ENCODE assay signal across 2 cellular contexts in genomic region chr4:25078523-25078922, GRCh38.
A peak's percentile ranks its signal among the peaks of the same experiment; 100 is the strongest.
TF ChIP-seq lines count a peak whose summit lies in the region.

No MANE protein-coding gene starts in this region.

TF ChIP-seq in HepG2, 621 proteins besides CTCF, POLR2A, EP300 and RAD21:
- TF ChIP-seq ZNF512 (CRISPR knock-in tag; IDR thresholded peaks at IDR 0.05), result no peak
- TF ChIP-seq HMGXB3 (CRISPR knock-in tag; IDR thresholded peaks at IDR 0.05; ENCODE audit: borderline replicate concordance), result no peak
- no peak for TF ChIP-seq SIX1 (CRISPR knock-in tag; IDR thresholded peaks at IDR 0.05; ENCODE audit: borderline replicate concordance)
- TF ChIP-seq DR1 (CRISPR knock-in tag; IDR thresholded peaks at IDR 0.05), result no peak
- TF ChIP-seq ZNF331 (CRISPR knock-in tag; IDR thresholded peaks at IDR 0.05), result peak; percentile 88

TF ChIP-seq in H1, 55 proteins besides CTCF, POLR2A, EP300 and RAD21:
- TF ChIP-seq ATF2 (IDR thresholded peaks at IDR 0.05; ENCODE audit: low read length) (no peak), CBX5 (IDR thresholded peaks at IDR 0.05; ENCODE audit: low read depth, low read length) (no peak), MAX (IDR thresholded peaks at IDR 0.05) (peak; percentile 27; the same call in 1 of the 2 replicates), TAF1 (IDR thresholded peaks at IDR 0.05; ENCODE audit: low read depth, low read length) (no peak), SP2 (IDR thresholded peaks at IDR 0.05; ENCODE audit: low read length) (no peak), YY1 (IDR thresholded peaks at IDR 0.05; ENCODE audit: low read depth, low read length) (peak; percentile 20; the same call in 1 of the 2 replicates), MAFK (IDR thresholded peaks at IDR 0.05; ENCODE audit: low read depth, low read length) (no peak), EZH2 (IDR thresholded peaks at IDR 0.05; ENCODE audit: low read depth, low read length, severe bottlenecking) (no peak), SUZ12 (IDR thresholded peaks at IDR 0.05; ENCODE audit: low read length) (no peak)
